ENCODE assay signal across 9 cellular contexts in the genomic region with DNA sequence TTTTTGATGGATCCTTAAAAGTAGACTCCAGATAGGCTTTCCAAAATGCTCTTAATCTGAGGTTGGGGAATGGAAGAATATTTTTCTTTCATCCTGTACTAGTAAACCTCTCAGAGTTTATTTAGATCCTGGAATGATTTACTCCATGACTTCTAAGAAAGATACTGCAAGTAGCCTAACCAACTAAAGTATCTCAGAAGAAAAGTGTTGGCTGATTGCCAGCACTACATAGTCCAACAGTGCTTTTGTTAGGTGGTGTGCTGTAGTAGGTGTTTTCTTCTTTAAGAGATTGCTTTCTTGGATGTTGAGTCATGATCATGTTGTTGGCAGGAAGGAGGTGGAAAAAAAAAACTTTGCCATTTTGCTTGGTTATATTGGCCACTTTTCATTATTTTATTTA.
DNase-seq lines count a peak whose midpoint lies in the region; TF ChIP-seq lines count a peak whose summit lies in the region.
"Had no signal": no experiment of that assay in that cellular context is flagged by ENCODE, and none has a peak within 500 bp of the region (broad histone marks: within the 10 kb centered on the region; RNA-seq: fewer than 3 reads in every experiment).

No MANE protein-coding gene starts in this region.

- peak overlapping the region; percentile 35 to 80 (median 38) for H3K27ac Mint-ChIP-seq in nephron
- H3K27ac Mint-ChIP-seq: activated CD8-positive, alpha-beta T cell treated with anti-CD3 and anti-CD28 coated beads, Interleukin-2, amount 10 ng/mL, durations not matched to agents 7 days and 5 days had no signal

- TF ChIP-seq CTCF in MM.1S (IDR thresholded peaks at IDR 0.05; ENCODE audit: low read length) = no peak
- TF ChIP-seq CTCF in cardiac fibroblast (IDR thresholded peaks at IDR 0.05; ENCODE audit: low read depth, low read length) = no peak
- no peak for TF ChIP-seq CTCF in nephron (IDR thresholded peaks at IDR 0.05; ENCODE audit: unreplicated experiment in 3 of 3)

- peaks cover 19% of the 10 kb centered on the region for H4K20me1 ChIP-seq in MM.1S (ENCODE audit: insufficient read depth, low read length)

- H3K9ac ChIP-seq in MM.1S (ENCODE audit: low read length) = no peak overlapping the region

- H3K9me2 ChIP-seq in MM.1S (replicated peaks; ENCODE audit: insufficient read depth, low read length) = no peaks in the 10 kb centered on the region

- peaks cover 98% of the 10 kb centered on the region for H3K79me2 ChIP-seq in MM.1S (ENCODE audit: low read length)

- H3K4me3 ChIP-seq in MM.1S (ENCODE audit: low read length) = no peak overlapping the region
- no peak overlapping the region for H3K4me3 ChIP-seq in cardiac fibroblast (replicated peaks in 1 of 2; ENCODE audit: low read depth in 2 of 2, low read length in 2 of 2)

- H3K9me3 Mint-ChIP-seq in nephron = no peaks in the 10 kb centered on the region

- H3K4me1 ChIP-seq in MM.1S (ENCODE audit: low read length) = peaks cover 23% of the 10 kb centered on the region; the same call in 1 of the 2 replicates

- H3K9me3 ChIP-seq in MM.1S (replicated peaks; ENCODE audit: insufficient read depth, low read length) = no peaks in the 10 kb centered on the region

- no peak overlapping the region for H2AFZ ChIP-seq in MM.1S (ENCODE audit: low read length)

- H3K4me2 ChIP-seq in MM.1S (ENCODE audit: low read depth, low read length) = no peak overlapping the region

- peak; percentile 21 for DNase-seq in Daoy (ENCODE audit: low read depth)
- DNase-seq in MM.1S = peak; percentile 50
- DNase-seq in cardiac fibroblast (ENCODE audit: low read depth in 2 of 2) = peak; percentile 83 to 84
- no peak for DNase-seq in NCI-H2029 treated with DMSO at 0.1 percent for 48 hours (lab: John Stamatoyannopoulos, UW)
- DNase-seq in effector CD4-positive, alpha-beta T cell = no peak
- no peak for DNase-seq in NCI-H1930 (lab: John Stamatoyannopoulos, UW)
- DNase-seq in NCI-H2081 (lab: John Stamatoyannopoulos, UW) = no peak
- DNase-seq: activated CD8-positive, alpha-beta T cell treated with anti-CD3 and anti-CD28 coated beads, Interleukin-2, amount 10 ng/mL, durations not matched to agents 7 days and 5 days had no signal

- H3F3A ChIP-seq in MM.1S (ENCODE audit: insufficient read depth, low read length) = no peaks in the 10 kb centered on the region

- H3K27me3 Mint-ChIP-seq in nephron (ENCODE audit: low read depth) = no peaks in the 10 kb centered on the region

- H3K36me3 ChIP-seq in MM.1S (replicated peaks; ENCODE audit: insufficient read depth, low read length) = 0 out of 2 replicates have a peak, but pooled peaks cover 1% of the 10 kb centered on the region

- H3K27ac ChIP-seq in MM.1S (ENCODE audit: low read length) = no peak overlapping the region

- H3K4me3 Mint-ChIP-seq in nephron = peak overlapping the region; percentile 1 to 7 (median 7)
- H3K4me3 Mint-ChIP-seq: activated CD8-positive, alpha-beta T cell treated with anti-CD3 and anti-CD28 coated beads, Interleukin-2, amount 10 ng/mL, durations not matched to agents 7 days and 5 days had no signal

- no peaks in the 10 kb centered on the region for H3K27me3 ChIP-seq in MM.1S (replicated peaks; ENCODE audit: insufficient read depth, low read length)

- H3K4me1 Mint-ChIP-seq in nephron = peaks cover 56% of the 10 kb centered on the region

- peaks cover 1% of the 10 kb centered on the region for H3K36me3 Mint-ChIP-seq in nephron (ENCODE audit: low read depth)

Comparison
In these comparisons a context has a peak if more than half of its experiments do, and no peak if none do; other contexts are left out.
1. DNase-seq: peak in Daoy (single experiment), MM.1S (single experiment) and cardiac fibroblast (2 of 2); none in NCI-H2029 treated with DMSO at 0.1 percent for 48 hours (single experiment), effector CD4-positive, alpha-beta T cell (single experiment), NCI-H1930 (0 of 2) and NCI-H2081 (0 of 2).